14 cellular contexts compared by ENCODE assay signal in genomic region chr19:3187662-3188511, GRCh38. TPM values are rescaled to one million over a fixed set of nuclear protein-coding genes. Genes with fewer than 3 reads are reported as not detected.
DNase-seq lines count a peak whose midpoint lies in the region; ATAC-seq and TF ChIP-seq lines count a peak whose summit lies in the region.
"Had no signal": no experiment of that assay in that cellular context is flagged by ENCODE, and none has a peak within 500 bp of the region (broad histone marks: within the 10 kb centered on the region; RNA-seq: fewer than 3 reads in every experiment).

No MANE protein-coding gene starts in this region.

- no peaks in the 10 kb centered on the region; the same call in none of the 2 replicates for H3K36me3 ChIP-seq in H7 (replicated peaks; ENCODE audit: control insufficient read depth, insufficient read depth, low read length)
- H3K36me3 ChIP-seq in suprapubic skin: peaks cover under 1% of the 10 kb centered on the region
- H3K36me3 ChIP-seq: uterus had no signal

- no peak for DNase-seq in AG04449 (ENCODE audit: low read depth, low spot score)
- peak; percentile 32 for DNase-seq in H7
- DNase-seq in mesothelial cell of epicardium (ENCODE audit: low spot score in 2 of 2, unreplicated experiment in 2 of 2): no peak
- no peak for DNase-seq in lower leg skin (ENCODE audit: low spot score in 2 of 2)
- no peak for DNase-seq in MV-4-11 (lab: John Stamatoyannopoulos, UW)
- no peak for DNase-seq in suprapubic skin (ENCODE audit: low spot score in 2 of 2)
- DNase-seq: activated CD4-positive, alpha-beta T cell treated with anti-CD3 and anti-CD28 coated beads, Interleukin-2, amount 50 U/mL, for 48 hours; cerebellar nuclear complex; DMS 273 treated with DMSO at 0.1 percent for 48 hours; GOT3; uterus had no signal

- TF ChIP-seq CTCF in AG04449 (IDR thresholded peaks at IDR 0.05; ENCODE audit: insufficient read depth, low read length, missing control alignments): no peak
- TF ChIP-seq CTCF in mesothelial cell of epicardium (IDR thresholded peaks at IDR 0.05; ENCODE audit: unreplicated experiment): no peak
- TF ChIP-seq CTCF in lower leg skin (IDR thresholded peaks at IDR 0.05): no peak
- TF ChIP-seq CTCF in suprapubic skin (IDR thresholded peaks at IDR 0.05): no peak

- POLR2A ChIA-PET in AG04449 (lab: Yijun Ruan, JAX): no interaction called here

- H3K4me1 Mint-ChIP-seq in activated T-helper 17 cell treated with anti-CD3 and anti-CD28 coated beads, Interleukin-2, amount 50 U/mL, for 72 hours: peaks cover 30% of the 10 kb centered on the region
- peaks cover 9% of the 10 kb centered on the region for H3K4me1 Mint-ChIP-seq in mesothelial cell of epicardium

- WGBS in lower leg skin, 2 donors: 85% methylated on average over 34 to 36 of the region's 36 CpGs
- WGBS in suprapubic skin: 83% methylated on average over 23 of the region's 36 CpGs

- H3K27ac Mint-ChIP-seq in activated T-helper 17 cell treated with anti-CD3 and anti-CD28 coated beads, Interleukin-2, amount 50 U/mL, for 72 hours: peak overlapping the region; percentile 92
- H3K27ac Mint-ChIP-seq in mesothelial cell of epicardium: no peak overlapping the region

- H3K27me3 Mint-ChIP-seq in activated T-helper 17 cell treated with anti-CD3 and anti-CD28 coated beads, Interleukin-2, amount 50 U/mL, for 72 hours: no peaks in the 10 kb centered on the region
- no peaks in the 10 kb centered on the region for H3K27me3 Mint-ChIP-seq in mesothelial cell of epicardium (ENCODE audit: low read depth)

- H3K4me3 ChIP-seq in AG04449 (ENCODE audit: low read depth, low read length): peak overlapping the region; percentile 86; the same call in 1 of the 2 replicates
- H3K4me3 ChIP-seq in H7 (ENCODE audit: insufficient read depth, low read depth, low read length): no peak overlapping the region
- H3K4me3 ChIP-seq in lower leg skin (ENCODE audit: low read depth, poor library complexity, severe bottlenecking): no peak overlapping the region
- no peak overlapping the region for H3K4me3 ChIP-seq in suprapubic skin

- H3K9me3 Mint-ChIP-seq in activated T-helper 17 cell treated with anti-CD3 and anti-CD28 coated beads, Interleukin-2, amount 50 U/mL, for 72 hours: no peaks in the 10 kb centered on the region
- H3K9me3 Mint-ChIP-seq in mesothelial cell of epicardium: no peaks in the 10 kb centered on the region

- intact Hi-C loops in lower leg skin (cut with DNase I; ENCODE audit: low total_unique reads): no loop called here

- H3K4me3 Mint-ChIP-seq in activated T-helper 17 cell treated with anti-CD3 and anti-CD28 coated beads, Interleukin-2, amount 50 U/mL, for 72 hours: peak overlapping the region; percentile 98
- H3K4me3 Mint-ChIP-seq in mesothelial cell of epicardium: peak overlapping the region; percentile 81

- CTCF ChIA-PET in AG04449 (lab: Yijun Ruan, JAX): no interaction called here

- TF ChIP-seq POLR2A in lower leg skin (IDR thresholded peaks at IDR 0.05): no peak
- no peak for TF ChIP-seq POLR2A in suprapubic skin (IDR thresholded peaks at IDR 0.05)

- peaks cover 33% of the 10 kb centered on the region for H3K4me1 ChIP-seq in suprapubic skin

- no peak for ATAC-seq in activated T-helper 17 cell treated with anti-CD3 and anti-CD28 coated beads, Interleukin-2, amount 50 U/mL, for 72 hours (replicated peaks)
- ATAC-seq in HG02870 (IDR thresholded peaks at IDR 0.05; ENCODE audit: unreplicated experiment): no peak
- ATAC-seq: heart left ventricle had no signal

- no peaks in the 10 kb centered on the region for H3K27me3 ChIP-seq in H7 (ENCODE audit: control insufficient read depth, insufficient read depth, low read length)
- H3K27me3 ChIP-seq in suprapubic skin: no peaks in the 10 kb centered on the region
- H3K27me3 ChIP-seq: heart left ventricle, uterus had no signal

- no peaks in the 10 kb centered on the region for H3K9me3 ChIP-seq in suprapubic skin
- H3K9me3 ChIP-seq: heart left ventricle, uterus had no signal

- peaks cover 61% of the 10 kb centered on the region for H3K36me3 Mint-ChIP-seq in activated T-helper 17 cell treated with anti-CD3 and anti-CD28 coated beads, Interleukin-2, amount 50 U/mL, for 72 hours (ENCODE audit: low read depth)
- H3K36me3 Mint-ChIP-seq in mesothelial cell of epicardium: peaks cover 4% of the 10 kb centered on the region

- no peak for TF ChIP-seq EP300 in suprapubic skin (IDR thresholded peaks at IDR 0.05)

- H3K27ac ChIP-seq in suprapubic skin: no peak overlapping the region
- H3K27ac ChIP-seq: heart left ventricle, uterus had no signal

RNA-seq across cellular contexts. Expression of gene NCLN, which starts 2.2 kb away (rescaled TPM):
- 68.2 and 82.8 TPM in 2 replicates for total RNA-seq in H7 (2014; rRNA removed; shearing (Covaris generic))
- total RNA-seq in activated T-helper 17 cell treated with anti-CD3 and anti-CD28 coated beads, Interleukin-2, amount 50 U/mL, for 72 hours: 10 to 100 TPM; 46.4 to 81.6 TPM
- 51.2 to 53.0 TPM (median 51.5 TPM) in 3 replicates for total RNA-seq in mesothelial cell of epicardium
- total RNA-seq in lower leg skin: 10 to 100 TPM; 28.4 to 40.4 (median 32.5) TPM
- total RNA-seq in suprapubic skin: 10 to 100 TPM; 31.1 to 66.7 (median 35.0) TPM

RNA-seq across cellular contexts. Expression of gene S1PR4, which starts 9.3 kb away (rescaled TPM):
- not detected in 2 replicates for total RNA-seq in H7 (2014; rRNA removed; shearing (Covaris generic))
- 10 to 100 TPM; 60.6 to 96.8 TPM for total RNA-seq in activated T-helper 17 cell treated with anti-CD3 and anti-CD28 coated beads, Interleukin-2, amount 50 U/mL, for 72 hours
- total RNA-seq in mesothelial cell of epicardium (not detected in 3 replicates), lower leg skin (1 to 10 TPM in 2 of 4 donors, under 1 TPM in 1, not detected in 1; 0.19 to 3.4 (median 2.2) TPM), suprapubic skin (1 to 10 TPM in 3 of 4 donors, under 1 TPM in 1; 0.42 to 2.5 (median 1.9) TPM)

RNA-seq across cellular contexts. Expression of gene CELF5, which starts 36.6 kb away (rescaled TPM):
- total RNA-seq in H7 (2014; rRNA removed; shearing (Covaris generic)): 1.4 and 2.5 TPM in 2 replicates
- under 1 TPM; 0.24 to 0.26 TPM for total RNA-seq in activated T-helper 17 cell treated with anti-CD3 and anti-CD28 coated beads, Interleukin-2, amount 50 U/mL, for 72 hours
- total RNA-seq in mesothelial cell of epicardium: 2.3 to 2.6 TPM (median 2.4 TPM) in 3 replicates
- under 1 TPM in 2 of 4 donors, not detected in 2; 0.20 to 0.39 TPM for total RNA-seq in lower leg skin
- total RNA-seq in suprapubic skin: under 1 TPM in 3 of 4 donors, not detected in 1; 0.17 to 0.87 (median 0.64) TPM
- total RNA-seq: heart left ventricle had no signal

RNA-seq across cellular contexts. Expression of gene GNA15, which starts 52.1 kb away (rescaled TPM):
- not detected in 2 replicates for total RNA-seq in H7 (2014; rRNA removed; shearing (Covaris generic))
- 100 to 1,000 TPM; 202 to 297 TPM for total RNA-seq in activated T-helper 17 cell treated with anti-CD3 and anti-CD28 coated beads, Interleukin-2, amount 50 U/mL, for 72 hours
- 0.09 to 0.13 TPM (median 0.13 TPM) in 3 replicates for total RNA-seq in mesothelial cell of epicardium
- total RNA-seq in lower leg skin: 100 to 1,000 TPM in 1 of 4 donors, 10 to 100 TPM in 3; 74.3 to 105 (median 84.2) TPM
- total RNA-seq in suprapubic skin: 100 to 1,000 TPM in 1 of 4 donors, 10 to 100 TPM in 3; 29.9 to 117 (median 85.0) TPM

Comparison
In these comparisons a context has a peak if more than half of its experiments do, and no peak if none do; other contexts are left out.
1. RNA of gene S1PR4, which starts 9.3 kb away (total RNA-seq): 60.6 to 96.8 TPM in activated T-helper 17 cell treated with anti-CD3 and anti-CD28 coated beads, Interleukin-2, amount 50 U/mL, for 72 hours; 0.42 to 2.5 TPM in suprapubic skin, 0.19 to 3.4 TPM in lower leg skin, not detected in mesothelial cell of epicardium and not detected in H7; every median in the first group is over 10 times any median in the second.